Comparison of ENCODE assay signal across 13 cellular contexts in the genomic region with DNA sequence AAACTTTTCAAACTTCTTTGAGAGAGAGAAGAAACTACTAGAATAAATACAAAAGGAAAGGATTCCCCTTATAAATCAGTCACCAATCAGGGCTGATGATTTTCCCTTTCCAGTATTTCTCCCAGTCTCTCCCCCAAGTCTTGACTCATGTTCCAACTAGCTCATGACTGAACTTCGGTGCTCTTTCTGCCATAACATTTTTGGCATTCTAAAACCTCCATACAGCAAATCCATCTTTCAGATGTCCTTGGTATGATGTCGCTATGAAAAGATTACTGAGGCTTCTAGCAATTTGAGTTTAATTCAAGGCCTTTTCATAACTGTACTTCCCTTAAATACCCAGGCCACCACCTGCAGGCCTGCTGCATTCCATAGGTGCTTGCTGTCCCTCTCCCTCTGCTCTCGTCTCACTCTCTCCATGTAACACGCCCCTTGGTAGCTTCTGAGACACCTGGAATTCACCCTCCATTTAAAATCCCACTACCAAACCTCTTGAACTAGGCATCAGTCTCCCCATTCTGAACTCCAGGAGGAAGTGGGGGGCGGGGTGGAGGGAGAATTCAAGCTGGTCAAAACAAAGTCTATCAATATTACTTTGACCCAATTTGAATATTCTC. TPM values are rescaled to one million over a fixed set of nuclear protein-coding genes. Genes with fewer than 3 reads are reported as not detected.
DNase-seq lines count a peak whose midpoint lies in the region; FAIRE-seq and TF ChIP-seq lines count a peak whose summit lies in the region.
"Had no signal": no experiment of that assay in that cellular context is flagged by ENCODE, and none has a peak within 500 bp of the region (broad histone marks: within the 10 kb centered on the region; RNA-seq: fewer than 3 reads in every experiment).

No MANE protein-coding gene starts in this region.

- no TSS peak for BruUV-seq in Caco-2 (replicated peaks; lab: Mats Ljungman, UMichigan)

- FAIRE-seq in HTR-8/SVneo (lab: Jason Lieb, UNC): peak; percentile 67
- FAIRE-seq: keratinocyte had no signal

- DNase-seq in AG08396 (ENCODE audit: low spot score): peak; percentile 67
- DNase-seq in HTR-8/SVneo (ENCODE audit: insufficient read length, low spot score): no peak
- no peak for DNase-seq in chondrocyte (ENCODE audit: low spot score)
- no peak for DNase-seq in Caco-2
- no peak for DNase-seq in activated CD4-positive, CD25-positive, alpha-beta regulatory T cell treated with anti-CD3 and anti-CD28 coated beads, Interleukin-2, amount 50 U/mL, for 72 hours
- DNase-seq in stimulated activated naive CD4-positive, alpha-beta T cell treated with Interleukin-2 at 50 U/mL for 16 hours (lab: John Stamatoyannopoulos, UW): no peak
- DNase-seq in 8988T: no peak
- DNase-seq: activated gamma-delta T cell; CD8-positive, alpha-beta memory T cell; NCI-H1092; PC-9 had no signal

- H3K9me3 ChIP-seq in mesodermal cell (ENCODE audit: control insufficient read depth, low read length) (no peaks in the 10 kb centered on the region), Caco-2 (no peaks in the 10 kb centered on the region)

- H3K27ac ChIP-seq in mesodermal cell (ENCODE audit: low read depth, low read length, severe bottlenecking): no peak overlapping the region
- H3K27ac ChIP-seq: PC-9 had no signal

- 22% methylated on average over 3 of the region's 5 CpGs; no CpG with 5 or more reads in 1 of the 2 experiments for WGBS in mesodermal cell (ENCODE audit: insufficient coverage in 2 of 2), 2 experiments

- H3K4me3 ChIP-seq in mesodermal cell (ENCODE audit: extremely low read depth, insufficient read depth, low read length, poor library complexity, severe bottlenecking) (peak overlapping the region; percentile 72), Caco-2 (ENCODE audit: low read depth, low read length) (no peak overlapping the region)
- H3K4me3 ChIP-seq: PC-9 had no signal

- peak overlapping the region; percentile 41 for H3K27ac Mint-ChIP-seq in chondrocyte (ENCODE audit: unreplicated experiment)
- no peak overlapping the region for H3K27ac Mint-ChIP-seq in Caco-2 (ENCODE audit: unreplicated experiment)
- H3K27ac Mint-ChIP-seq: CD8-positive, alpha-beta memory T cell had no signal

- H3K27me3 Mint-ChIP-seq in chondrocyte (ENCODE audit: low read depth): no peaks in the 10 kb centered on the region
- H3K27me3 Mint-ChIP-seq in Caco-2 (ENCODE audit: insufficient read depth, unreplicated experiment): peaks cover 14% of the 10 kb centered on the region

- peak overlapping the region; percentile 16 for H3K4me3 Mint-ChIP-seq in chondrocyte (ENCODE audit: unreplicated experiment)
- no peak overlapping the region for H3K4me3 Mint-ChIP-seq in Caco-2 (ENCODE audit: unreplicated experiment)
- H3K4me3 Mint-ChIP-seq: CD8-positive, alpha-beta memory T cell had no signal

- no peaks in the 10 kb centered on the region for H3K36me3 ChIP-seq in mesodermal cell (ENCODE audit: control insufficient read depth, insufficient read depth, low read length)
- no peaks in the 10 kb centered on the region for H3K36me3 ChIP-seq in Caco-2 (ENCODE audit: control insufficient read depth, insufficient read depth, low read length)

- H3K4me1 Mint-ChIP-seq in chondrocyte (ENCODE audit: low read depth) (peaks cover 25% of the 10 kb centered on the region), Caco-2 (ENCODE audit: low read depth, unreplicated experiment) (peaks cover 8% of the 10 kb centered on the region)

- H3K4me1 ChIP-seq in mesodermal cell (ENCODE audit: control insufficient read depth, insufficient read depth, low read length, poor library complexity, severe bottlenecking): peaks cover 23% of the 10 kb centered on the region
- H3K4me1 ChIP-seq in Caco-2: no peaks in the 10 kb centered on the region

- H3K9me3 Mint-ChIP-seq in chondrocyte (ENCODE audit: low read depth) (no peaks in the 10 kb centered on the region), Caco-2 (ENCODE audit: unreplicated experiment) (no peaks in the 10 kb centered on the region)

- no peak for TF ChIP-seq CTCF in chondrocyte (IDR thresholded peaks at IDR 0.05)
- TF ChIP-seq CTCF in Caco-2 (IDR thresholded peaks at IDR 0.05; ENCODE audit: insufficient read depth in 1 of 2, low read depth in 1 of 2, low read length in 1 of 2, severe bottlenecking in 1 of 2, unreplicated experiment in 1 of 2): no peak

- H3K27me3 ChIP-seq in Caco-2 (replicated peaks; ENCODE audit: control insufficient read depth, insufficient read depth, low read length): peaks cover 2% of the 10 kb centered on the region; the same call in 1 of the 2 replicates

- CTCF ChIA-PET in Caco-2 (lab: Charles Lee): no interaction called here

- intact Hi-C loops in Caco-2 (cut with micrococcal nuclease; ENCODE audit: unreplicated experiment): loop anchor here (10.0 kb wide), 1 partner anchor 210 kb away; no protein-coding TSS in a partner anchor

- POLR2A ChIA-PET in Caco-2 (lab: Charles Lee): no interaction called here

- H3K36me3 Mint-ChIP-seq in chondrocyte (ENCODE audit: low read depth) (no peaks in the 10 kb centered on the region), Caco-2 (ENCODE audit: insufficient read depth, unreplicated experiment) (no peaks in the 10 kb centered on the region)
- H3K36me3 Mint-ChIP-seq: CD8-positive, alpha-beta memory T cell had no signal

RNA-seq across cellular contexts. Expression of a gene that starts 2.4 kb away (rescaled TPM):
- total RNA-seq in chondrocyte (10.1 to 14.5 TPM (median 11.1 TPM) in 3 replicates), Caco-2 (2022) (0.36 and 0.49 TPM in 2 replicates)
- 19.8 TPM for polyA plus RNA-seq in mesodermal cell (2013, experiment 1 of 2)
- 16.4 TPM for polyA plus RNA-seq in mesodermal cell (2013, experiment 2 of 2)
- total RNA-seq: CD8-positive, alpha-beta memory T cell had no signal
- polyA plus RNA-seq: CD8-positive, alpha-beta memory T cell had no signal
